In genomic region chr6:17043148-17043522, GRCh38 we compare ENCODE assay signal across 1 cellular context.
TF ChIP-seq lines count a peak whose summit lies in the region.

No MANE protein-coding gene starts in this region.

TF ChIP-seq in GM23338, 12 proteins besides CTCF, POLR2A, EP300 and RAD21 (continued from another document):
- TF ChIP-seq ZNF462 (CRISPR knock-in tag; IDR thresholded peaks at IDR 0.05): no peak
- no peak for TF ChIP-seq POLR2AphosphoS5 (IDR thresholded peaks at IDR 0.05; ENCODE audit: low read depth)
- no peak for TF ChIP-seq EZH2phosphoT487 (IDR thresholded peaks at IDR 0.05; ENCODE audit: unreplicated experiment)
- TF ChIP-seq ZNF114 (CRISPR knock-in tag; IDR thresholded peaks at IDR 0.05): no peak
- TF ChIP-seq ETS1 (IDR thresholded peaks at IDR 0.05): no peak
